In the genomic region with DNA sequence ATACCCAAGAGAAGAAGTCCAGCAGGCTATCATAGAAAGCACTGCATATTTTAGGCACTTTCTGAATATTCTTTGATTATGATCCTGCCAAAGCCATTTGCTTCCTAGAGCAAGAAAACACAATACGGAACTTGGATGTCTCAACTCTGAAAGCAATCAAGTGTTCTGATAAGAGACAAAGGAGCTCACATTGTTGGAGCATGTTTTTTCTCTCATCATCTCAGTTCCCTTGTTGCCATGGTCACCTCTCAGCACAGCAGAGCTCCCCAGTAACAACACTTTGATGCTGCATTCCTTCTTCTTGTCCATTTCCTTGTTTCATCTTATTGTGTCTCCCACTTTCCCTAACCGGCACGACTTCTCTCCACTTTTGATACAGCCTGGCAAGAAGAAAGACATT, we compare ENCODE assay signal across 14 cellular contexts.
"Had no signal": no experiment of that assay in that cellular context is flagged by ENCODE, and none has a peak within 500 bp of the region (broad histone marks: within the 10 kb centered on the region; RNA-seq: fewer than 3 reads in every experiment).

No MANE protein-coding gene starts in this region.

- DNase-seq: activated CD4-positive, alpha-beta T cell treated with anti-CD3 and anti-CD28 coated beads, Interleukin-2, amount 50 U/mL, for 1 hour; activated naive CD4-positive, alpha-beta T cell treated with Interleukin-2 at 50 U/mL for 16 hours; activated naive CD8-positive, alpha-beta T cell treated with anti-CD3 and anti-CD28 coated beads, Interleukin-2, amount 50 U/mL, for 24 hours; activated T-cell treated with anti-CD3 and anti-CD28 coated beads for 4 hours; aorta; cerebellar nuclear complex; effector memory CD8-positive, alpha-beta T cell; foreskin melanocyte; left cardiac atrium; stimulated activated naive CD8-positive, alpha-beta T cell treated with anti-CD3 and anti-CD28 coated beads, Interleukin-15, Interleukin-2, amounts not matched to agents 100 U/mL and 50 U/mL, for 24 hours; T-helper 9 cell had no signal

- ATAC-seq: activated CD4-positive, CD25-positive, alpha-beta regulatory T cell treated with anti-CD3 and anti-CD28 coated beads, Interleukin-2, amount 50 U/mL, for 24 hours; activated naive CD8-positive, alpha-beta T cell treated with anti-CD3 and anti-CD28 coated beads, Interleukin-2, amount 50 U/mL, for 24 hours; activated T-helper 17 cell treated with anti-CD3 and anti-CD28 coated beads, Interleukin-2, amount 50 U/mL, for 72 hours; effector memory CD8-positive, alpha-beta T cell; sciatic nerve; stimulated activated naive CD8-positive, alpha-beta T cell treated with anti-CD3 and anti-CD28 coated beads, Interleukin-15, Interleukin-2, amounts not matched to agents 100 U/mL and 50 U/mL, for 24 hours had no signal
